ENCODE assay signal across 2 cellular contexts in genomic region chr4:7021930-7022658, GRCh38.
TF ChIP-seq lines count a peak whose summit lies in the region.

No MANE protein-coding gene starts in this region.

TF ChIP-seq in HepG2, 621 proteins besides CTCF, POLR2A, EP300 and RAD21:
- TF ChIP-seq SMYD3 (CRISPR knock-in tag; IDR thresholded peaks at IDR 0.05) (no peak), ZNF263 (CRISPR knock-in tag; IDR thresholded peaks at IDR 0.05) (0 out of 2 replicates have a peak, but pooled peaks have one; percentile 22)

TF ChIP-seq in GM12891, 5 proteins besides CTCF, POLR2A, EP300 and RAD21:
- TF ChIP-seq PAX5 (IDR thresholded peaks at IDR 0.05; ENCODE audit: insufficient read depth, low read length, severe bottlenecking) = no peak
- TF ChIP-seq SPI1 (IDR thresholded peaks at IDR 0.05; ENCODE audit: low read depth, low read length) = no peak
- TF ChIP-seq POLR2AphosphoS5 (IDR thresholded peaks at IDR 0.05; ENCODE audit: low read depth, low read length) = no peak
- TF ChIP-seq TAF1 (IDR thresholded peaks at IDR 0.05; ENCODE audit: low read depth, low read length) = no peak
- no peak for TF ChIP-seq POU2F2 (IDR thresholded peaks at IDR 0.05; ENCODE audit: low read depth, low read length)
